Comparison of ENCODE assay signal across 16 cellular contexts in genomic region chr14:31961881-31962280, GRCh38.
"Had no signal": no experiment of that assay in that cellular context is flagged by ENCODE, and none has a peak within 500 bp of the region (broad histone marks: within the 10 kb centered on the region; RNA-seq: fewer than 3 reads in every experiment).

No MANE protein-coding gene starts in this region.

- H3K36me3 Mint-ChIP-seq: activated naive CD8-positive, alpha-beta T cell treated with anti-CD3 and anti-CD28 coated beads, Interleukin-2, amount 10 ng/mL, durations not matched to agents 7 days and 5 days; natural killer cell had no signal

- H3K27me3 ChIP-seq: breast epithelium, right atrium auricular region, transverse colon had no signal

- H3K27me3 Mint-ChIP-seq: progenitor cell of endocrine pancreas had no signal

- H3K9me3 ChIP-seq: breast epithelium, mucosa of descending colon, right atrium auricular region, transverse colon had no signal

- H3K4me1 Mint-ChIP-seq: activated naive CD8-positive, alpha-beta T cell treated with anti-CD3 and anti-CD28 coated beads, Interleukin-2, amount 10 ng/mL, durations not matched to agents 7 days and 5 days had no signal

- H3K27ac Mint-ChIP-seq: activated naive CD8-positive, alpha-beta T cell treated with anti-CD3 and anti-CD28 coated beads, Interleukin-2, amount 10 ng/mL, durations not matched to agents 7 days and 5 days; natural killer cell; progenitor cell of endocrine pancreas had no signal

- H3K4me3 Mint-ChIP-seq: activated naive CD8-positive, alpha-beta T cell treated with anti-CD3 and anti-CD28 coated beads, Interleukin-2, amount 10 ng/mL, durations not matched to agents 7 days and 5 days; natural killer cell had no signal

- H3K27ac ChIP-seq: breast epithelium, right atrium auricular region, transverse colon had no signal

- ATAC-seq: mucosa of descending colon; natural killer cell; stimulated activated naive CD8-positive, alpha-beta T cell treated with anti-CD3 and anti-CD28 coated beads, Interleukin-15, Interleukin-2, amounts not matched to agents 100 U/mL and 50 U/mL, for 24 hours had no signal

- DNase-seq: activated CD4-positive, alpha-beta T cell treated with anti-CD3 and anti-CD28 coated beads, Interleukin-2, amount 50 U/mL, for 1 hour; activated CD8-positive, alpha-beta memory T cell treated with anti-CD3 and anti-CD28 coated beads for 24 hours; activated naive CD4-positive, alpha-beta T cell; activated naive CD8-positive, alpha-beta T cell treated with anti-CD3 and anti-CD28 coated beads, Interleukin-2, amount 10 ng/mL, durations not matched to agents 7 days and 5 days; aorta; erythroblast; mucosa of descending colon; natural killer cell; small intestine; stimulated activated naive CD8-positive, alpha-beta T cell treated with anti-CD3 and anti-CD28 coated beads, Interleukin-15, Interleukin-2, amounts not matched to agents 100 U/mL and 50 U/mL, for 24 hours; transverse colon had no signal

- H3K4me3 ChIP-seq: breast epithelium, lung, mucosa of descending colon, right atrium auricular region, transverse colon had no signal

- FAIRE-seq: islet of Langerhans, small intestine had no signal

- H3K36me3 ChIP-seq: breast epithelium, right atrium auricular region, transverse colon had no signal
